Comparison of ENCODE assay signal across 9 cellular contexts in genomic region chr3:151168269-151169094, GRCh38. TPM values are rescaled to one million over a fixed set of nuclear protein-coding genes. Genes with fewer than 3 reads are reported as not detected.
DNase-seq lines count a peak whose midpoint lies in the region; ATAC-seq and TF ChIP-seq lines count a peak whose summit lies in the region.
"Had no signal": no experiment of that assay in that cellular context is flagged by ENCODE, and none has a peak within 500 bp of the region (broad histone marks: within the 10 kb centered on the region; RNA-seq: fewer than 3 reads in every experiment).

No MANE protein-coding gene starts in this region.

- peak; percentile 47 for ATAC-seq in HG03039 (IDR thresholded peaks at IDR 0.05; ENCODE audit: unreplicated experiment)

- DNase-seq in GM13977 (ENCODE audit: low spot score) (peak; percentile 47), NCI-H2227 (lab: John Stamatoyannopoulos, UW; ENCODE audit: unreplicated experiment) (peak; percentile 69), cerebellum (ENCODE audit: low spot score) (peak; percentile 24), lower leg skin (ENCODE audit: low spot score in 2 of 2) (peak; percentile 69 to 95)
- DNase-seq in activated CD4-positive, alpha-beta T cell treated with anti-CD3 and anti-CD28 coated beads for 1 hour = peak; percentile 70
- DNase-seq in stimulated activated CD8-positive, alpha-beta memory T cell treated with anti-CD3 and anti-CD28 coated beads, Interleukin-15, amount 100 ng/mL, for 1 hour (ENCODE audit: low read depth) = peak; percentile 78

- peak; percentile 93 for TF ChIP-seq CTCF in 22Rv1 (IDR thresholded peaks at IDR 0.05)
- TF ChIP-seq CTCF in GM13977 (IDR thresholded peaks at IDR 0.05; ENCODE audit: extremely low read depth, insufficient read depth, missing control alignments) = peak; percentile 89
- peak in 1 of 3 donors; percentile 51 for TF ChIP-seq CTCF in lower leg skin (IDR thresholded peaks at IDR 0.05)

- no peak overlapping the region for H3K27ac ChIP-seq in 22Rv1

- intact Hi-C loops in lower leg skin (cut with DNase I; ENCODE audit: low total_unique reads) = no loop called here

- no peak for TF ChIP-seq POLR2A in lower leg skin (IDR thresholded peaks at IDR 0.05)

- WGBS in lower leg skin, 2 donors = 15 to 28% methylated on average over 7 of the region's 7 CpGs

- H3K4me3 ChIP-seq in lower leg skin (ENCODE audit: low read depth, poor library complexity, severe bottlenecking) = no peak overlapping the region

- in situ Hi-C loops in GM13977 (cut with MboI; ENCODE audit: low pct_unique_long_range_greater_than_20kb, low sequenced_read_pairs, unreplicated experiment) = loop anchor here (10.0 kb wide), 1 partner anchor 56 kb away; no protein-coding TSS in a partner anchor

RNA-seq across cellular contexts. Expression of gene GPR171, which starts 34.5 kb away (rescaled TPM):
- total RNA-seq in cerebellum (not detected), lower leg skin (under 1 TPM in 2 of 4 donors, not detected in 2; 0.55 to 0.68 TPM)
- total RNA-seq: temporal lobe had no signal

Comparison
In these comparisons a context has a peak if more than half of its experiments do, and no peak if none do; other contexts are left out.
1. DNase-seq: peak in every context shown above with its lines; median percentile 82 in lower leg skin; 78 in stimulated activated CD8-positive, alpha-beta memory T cell treated with anti-CD3 and anti-CD28 coated beads, Interleukin-15, amount 100 ng/mL, for 1 hour; 70 in activated CD4-positive, alpha-beta T cell treated with anti-CD3 and anti-CD28 coated beads for 1 hour; 69 in NCI-H2227; 47 in GM13977; 24 in cerebellum.